1 cellular context compared by ENCODE assay signal in genomic region chr10:90871279-90871760, GRCh38.
TF ChIP-seq lines count a peak whose summit lies in the region.

No MANE protein-coding gene starts in this region.

TF ChIP-seq in GM12878, 131 proteins besides CTCF, POLR2A, EP300 and RAD21 (continued from another document):
- no peak for TF ChIP-seq PBX3 (IDR thresholded peaks at IDR 0.05; ENCODE audit: insufficient replicate concordance, low read depth, low read length)
- peak; percentile 87 for TF ChIP-seq YY1 (IDR thresholded peaks at IDR 0.05; ENCODE audit: low read depth, low read length)
- no peak for TF ChIP-seq EED (IDR thresholded peaks at IDR 0.05; ENCODE audit: low read depth)
- no peak for TF ChIP-seq IKZF1 (conservative IDR thresholded peaks at IDR 0.05)
- TF ChIP-seq IRF5 (IDR thresholded peaks at IDR 0.05; ENCODE audit: borderline replicate concordance), result no peak
- no peak for TF ChIP-seq ZNF384 (IDR thresholded peaks at IDR 0.05; ENCODE audit: borderline replicate concordance, low read depth, low read length)
- no peak for TF ChIP-seq BACH1 (IDR thresholded peaks at IDR 0.05; ENCODE audit: borderline replicate concordance)
- no peak for TF ChIP-seq EZH2 (IDR thresholded peaks at IDR 0.05; ENCODE audit: borderline replicate concordance, control insufficient read depth, low read depth, low read length)
- TF ChIP-seq MEF2B (IDR thresholded peaks at IDR 0.05; ENCODE audit: partially characterized antibody, poor library complexity, severe bottlenecking), result no peak
- no peak for TF ChIP-seq CBFB (IDR thresholded peaks at IDR 0.05; ENCODE audit: low read depth)
- TF ChIP-seq BRCA1 (IDR thresholded peaks at IDR 0.05; ENCODE audit: low read depth, low read length), result no peak
- TF ChIP-seq ZBTB4 (CRISPR knock-in tag; IDR thresholded peaks at IDR 0.05), result no peak
- TF ChIP-seq RELB (IDR thresholded peaks at IDR 0.05; ENCODE audit: low read depth), result no peak
- 0 out of 2 replicates have a peak, but pooled peaks have one; percentile 15 for TF ChIP-seq E2F4 (IDR thresholded peaks at IDR 0.05; ENCODE audit: low read depth, low read length)
- TF ChIP-seq SKIL (IDR thresholded peaks at IDR 0.05; ENCODE audit: low read depth, poor library complexity, severe bottlenecking), result no peak
- no peak for TF ChIP-seq NR2C2 (IDR thresholded peaks at IDR 0.05; ENCODE audit: borderline replicate concordance, control insufficient read depth, insufficient read length, low read depth)
- no peak for TF ChIP-seq HDAC6 (IDR thresholded peaks at IDR 0.05; ENCODE audit: unreplicated experiment)
- TF ChIP-seq POLR2AphosphoS2 (IDR thresholded peaks at IDR 0.05; ENCODE audit: low read depth, low read length), result no peak
- TF ChIP-seq PKNOX1 (IDR thresholded peaks at IDR 0.05), result peak; percentile 2; the same call in 1 of the 2 replicates
- TF ChIP-seq IRF4 (IDR thresholded peaks at IDR 0.05; ENCODE audit: low read depth, low read length), result no peak
- no peak for TF ChIP-seq WRNIP1 (IDR thresholded peaks at IDR 0.05; ENCODE audit: borderline replicate concordance, low read depth, low read length)
- no peak for TF ChIP-seq CUX1 (IDR thresholded peaks at IDR 0.05; ENCODE audit: insufficient replicate concordance, low read depth, low read length)
- TF ChIP-seq SREBF1 (IDR thresholded peaks at IDR 0.05; ENCODE audit: low read length), result 0 out of 2 replicates have a peak, but pooled peaks have one; percentile 3
- TF ChIP-seq SMC3 (IDR thresholded peaks at IDR 0.05; ENCODE audit: borderline replicate concordance, low read length), result peak; percentile 53
- TF ChIP-seq RBBP5 (conservative IDR thresholded peaks at IDR 0.05), result no peak
- TF ChIP-seq ZNF687 (IDR thresholded peaks at IDR 0.05), result no peak
- TF ChIP-seq SREBF2 (IDR thresholded peaks at IDR 0.05; ENCODE audit: low read length), result no peak
- TF ChIP-seq SPI1 (IDR thresholded peaks at IDR 0.05; ENCODE audit: borderline replicate concordance, insufficient read depth, low read depth, low read length), result no peak
- TF ChIP-seq RB1 (IDR thresholded peaks at IDR 0.05; ENCODE audit: borderline replicate concordance), result peak; percentile 22; the same call in 1 of the 2 replicates
- TF ChIP-seq ZNF217 (IDR thresholded peaks at IDR 0.05), result no peak
- no peak for TF ChIP-seq POU2F2 (IDR thresholded peaks at IDR 0.05; ENCODE audit: borderline replicate concordance, low read depth, low read length)
- peak; percentile 65 for TF ChIP-seq RUNX3 (IDR thresholded peaks at IDR 0.05; ENCODE audit: low read length)
- no peak for TF ChIP-seq ZZZ3 (IDR thresholded peaks at IDR 0.05; ENCODE audit: control insufficient read depth, insufficient read length, low read depth)
- TF ChIP-seq ELK1 (IDR thresholded peaks at IDR 0.05; ENCODE audit: low read depth, low read length), result no peak
